ENCODE assay signal across 29 cellular contexts in genomic region chr17:34371405-34371804, GRCh38. TPM values are rescaled to one million over a fixed set of nuclear protein-coding genes. Genes with fewer than 3 reads are reported as not detected.
DNase-seq lines count a peak whose midpoint lies in the region; ATAC-seq, FAIRE-seq and TF ChIP-seq lines count a peak whose summit lies in the region.
"Had no signal": no experiment of that assay in that cellular context is flagged by ENCODE, and none has a peak within 500 bp of the region (broad histone marks: within the 10 kb centered on the region; RNA-seq: fewer than 3 reads in every experiment).

No MANE protein-coding gene starts in this region.

- H3K27ac ChIP-seq in OCI-LY3 (ENCODE audit: low read length), result peak overlapping the region; percentile 55
- H3K27ac ChIP-seq: colonic mucosa, SJSA1, skin epidermis had no signal

- peak overlapping the region; percentile 64 for H3K4me2 ChIP-seq in OCI-LY3 (ENCODE audit: low read length)

- peaks cover 56% of the 10 kb centered on the region; the same call in 1 of the 2 replicates for H4K20me1 ChIP-seq in OCI-LY3 (ENCODE audit: insufficient read depth, low read length)

- H3K4me1 ChIP-seq in OCI-LY3 (ENCODE audit: low read length), result peaks cover 37% of the 10 kb centered on the region
- H3K4me1 ChIP-seq: colonic mucosa, SJSA1 had no signal

- no peaks in the 10 kb centered on the region for H3K36me3 ChIP-seq in OCI-LY3 (replicated peaks; ENCODE audit: low read depth, low read length)
- H3K36me3 ChIP-seq: colonic mucosa, SJSA1 had no signal

- no peaks in the 10 kb centered on the region for H3K9me3 ChIP-seq in OCI-LY3 (ENCODE audit: insufficient read depth, low read length)
- H3K9me3 ChIP-seq: colonic mucosa, SJSA1 had no signal

- H3K79me2 ChIP-seq in OCI-LY3 (ENCODE audit: low read length), result no peaks in the 10 kb centered on the region

- no peak overlapping the region for H2AFZ ChIP-seq in OCI-LY3 (ENCODE audit: low read depth, low read length)

- no peak overlapping the region for H3K9ac ChIP-seq in OCI-LY3 (ENCODE audit: low read length)

- ATAC-seq in left colon, result peak; percentile 26
- ATAC-seq: HepG2, left ventricle myocardium superior, natural killer cell, T-cell had no signal

- H3K4me3 ChIP-seq in OCI-LY3 (ENCODE audit: low read length), result peak overlapping the region; percentile 1; the same call in 1 of the 2 replicates
- H3K4me3 ChIP-seq: colonic mucosa, SJSA1, skin epidermis had no signal

- DNase-seq in CD1c-positive myeloid dendritic cell (ENCODE audit: extremely low spot score) (peak; percentile 61), LoVo (ENCODE audit: low spot score) (peak; percentile 12), left colon (no peak), frontal cortex (ENCODE audit: low spot score in 2 of 2) (no peak), NCI-H526 treated with DMSO at 0.1 percent for 48 hours (lab: John Stamatoyannopoulos, UW) (no peak), NCI-H2107 treated with DMSO at 0.1 percent for 48 hours (lab: John Stamatoyannopoulos, UW; ENCODE audit: unreplicated experiment) (no peak)
- DNase-seq: activated naive CD4-positive, alpha-beta T cell treated with Interleukin-2 at 50 U/mL for 16 hours; activated T-cell treated with anti-CD3 and anti-CD28 coated beads, Interleukin-2, amount 50 U/mL, for 4 hours; amniotic stem cell; C1 segment of cervical spinal cord; colonic mucosa; HCEC 1CT; left ventricle myocardium superior; natural killer cell; NCI-H1694 treated with DMSO at 0.1 percent for 48 hours; NCI-H2227 treated with DMSO at 0.1 percent for 48 hours; NCI-H774; T-cell had no signal

- TF ChIP-seq CTCF in OCI-LY3 (IDR thresholded peaks at IDR 0.05; ENCODE audit: low read depth, low read length), result no peak

- intact Hi-C loops in left colon (cut with DNase I, micrococcal nuclease), result no loop called here

- H3K27me3 ChIP-seq in OCI-LY3 (ENCODE audit: low read depth, low read length), result peaks cover 82% of the 10 kb centered on the region
- H3K27me3 ChIP-seq: colonic mucosa, SJSA1 had no signal

- no peak for FAIRE-seq in frontal cortex (lab: Jason Lieb, UNC)
- FAIRE-seq: bronchial epithelial cell, HepG2, islet of Langerhans, urothelium cell line had no signal

RNA-seq across cellular contexts. Expression of gene CCL1, which starts 8.4 kb away (rescaled TPM):
- total RNA-seq in left colon (not detected), frontal cortex (not detected)
- total RNA-seq: bronchial epithelial cell, colonic mucosa, HepG2, left ventricle myocardium superior, mesothelial cell of epicardium, natural killer cell, omental fat pad, SJSA1, T-cell, temporal lobe had no signal

RNA-seq across cellular contexts. Expression of gene CCL13, which starts 15.1 kb away (rescaled TPM):
- total RNA-seq in left colon (1 to 10 TPM; 2.6 to 7.3 TPM), frontal cortex (1.2 TPM)
- total RNA-seq: activated CD8-positive, alpha-beta memory T cell treated with anti-CD3 and anti-CD28 coated beads for 36 hours; activated T-cell treated with anti-CD3 and anti-CD28 coated beads, Interleukin-2, amount 50 U/mL, for 4 hours; bronchial epithelial cell; HepG2; mesothelial cell of epicardium; natural killer cell; SJSA1; T-cell had no signal

RNA-seq across cellular contexts. Expression of gene CCL8, which starts 52.2 kb away (rescaled TPM):
- total RNA-seq in left colon (1 to 10 TPM in 1 of 2 donors, not detected in 1; 4.2 TPM), frontal cortex (not detected)
- total RNA-seq: activated CD8-positive, alpha-beta memory T cell treated with anti-CD3 and anti-CD28 coated beads for 36 hours; activated T-cell treated with anti-CD3 and anti-CD28 coated beads, Interleukin-2, amount 50 U/mL, for 4 hours; bronchial epithelial cell; HepG2; mesothelial cell of epicardium; natural killer cell; SJSA1; T-cell had no signal

Comparison
In these comparisons a context has a peak if more than half of its experiments do, and no peak if none do; other contexts are left out.
1. DNase-seq: peak in CD1c-positive myeloid dendritic cell (single experiment) and LoVo (single experiment); none in left colon (0 of 2), frontal cortex (0 of 2), NCI-H526 treated with DMSO at 0.1 percent for 48 hours (single experiment) and NCI-H2107 treated with DMSO at 0.1 percent for 48 hours (single experiment).